Comparison of ENCODE assay signal across 13 cellular contexts in the genomic region with DNA sequence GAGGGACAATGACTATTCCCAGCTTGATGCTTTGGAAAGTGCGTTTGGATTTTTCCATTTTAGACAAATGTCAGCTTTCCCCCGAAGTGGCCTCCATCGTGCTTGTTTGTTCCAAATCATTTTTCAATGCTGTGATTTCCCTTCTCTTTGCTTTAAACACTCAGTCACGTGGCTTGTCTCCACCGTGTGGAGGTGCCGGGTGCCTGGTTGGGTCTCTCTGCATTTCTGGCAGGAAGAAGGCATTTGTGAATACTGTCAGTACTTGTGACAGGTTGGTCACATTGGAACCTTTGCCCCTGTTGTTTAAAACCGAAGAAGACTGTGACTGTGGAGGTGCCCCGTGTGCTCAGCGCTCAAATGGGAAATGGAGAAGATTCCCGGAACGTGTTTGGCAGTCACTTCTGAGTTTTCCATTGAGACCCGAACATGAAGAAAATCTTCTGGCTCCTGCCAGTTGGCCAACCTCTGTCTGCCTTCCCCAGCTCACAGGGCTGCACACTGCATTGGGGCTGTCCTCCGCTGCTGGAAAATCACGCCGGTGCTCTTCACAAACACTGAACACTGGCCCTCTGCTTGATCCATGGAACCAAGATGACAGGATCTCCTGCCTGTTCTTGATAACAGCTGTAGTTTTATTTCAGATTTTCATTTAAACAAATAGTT.
DNase-seq lines count a peak whose midpoint lies in the region; ATAC-seq and TF ChIP-seq lines count a peak whose summit lies in the region.
"Had no signal": no experiment of that assay in that cellular context is flagged by ENCODE, and none has a peak within 500 bp of the region (broad histone marks: within the 10 kb centered on the region; RNA-seq: fewer than 3 reads in every experiment).

No MANE protein-coding gene starts in this region.

- in situ Hi-C loops in gastrocnemius medialis (cut with MboI; ENCODE audit: low sequenced_read_pairs in 4 of 4): loop anchor here in 1 of 4 donors (25.0 kb wide), 1 partner anchor 186 kb away; the partner anchor contains the start of gene MARCHF3
- in situ Hi-C loops in brain microvascular endothelial cell (cut with HindIII; ENCODE audit: low pct_ligation_motif_present, low sequenced_read_pairs): no loop called here

- H3K9me3 Mint-ChIP-seq in activated T-cell treated with anti-CD3 and anti-CD28 coated beads, Interleukin-2, amount 50 U/mL, for 4 hours: no peaks in the 10 kb centered on the region

- H3K9me3 ChIP-seq in gastrocnemius medialis: no peaks in the 10 kb centered on the region
- H3K9me3 ChIP-seq: upper lobe of left lung had no signal

- ATAC-seq in HG02938 (IDR thresholded peaks at IDR 0.05; ENCODE audit: unreplicated experiment): peak; percentile 6
- ATAC-seq in activated T-cell treated with anti-CD3 and anti-CD28 coated beads, Interleukin-2, amount 50 U/mL, for 4 hours: no peak
- peak; percentile 17 to 42 for ATAC-seq in left cardiac atrium
- peak; percentile 19 to 20 for ATAC-seq in gastrocnemius medialis
- no peak for ATAC-seq in GM19023 (IDR thresholded peaks at IDR 0.05; ENCODE audit: unreplicated experiment)
- ATAC-seq in stimulated activated naive CD8-positive, alpha-beta T cell treated with anti-CD3 and anti-CD28 coated beads, Interleukin-15, Interleukin-2, amounts not matched to agents 100 U/mL and 50 U/mL, for 24 hours: no peak

- H3K4me3 ChIP-seq in gastrocnemius medialis (peak overlapping the region in 3 of 4 donors; percentile 16 to 42 (median 18)), brain microvascular endothelial cell (ENCODE audit: low read depth, low read length) (no peak overlapping the region)
- H3K4me3 ChIP-seq: upper lobe of left lung had no signal

- peaks cover 9 to 17% of the 10 kb centered on the region in 2 donors for H3K4me1 ChIP-seq in gastrocnemius medialis

- DNase-seq in activated T-cell treated with anti-CD3 and anti-CD28 coated beads, Interleukin-2, amount 50 U/mL, for 4 hours: peak; percentile 21
- DNase-seq in left cardiac atrium: peak; percentile 51
- DNase-seq in gastrocnemius medialis: no peak
- no peak for DNase-seq in UCSD-AML1 (lab: John Stamatoyannopoulos, UW; ENCODE audit: unreplicated experiment)
- no peak for DNase-seq in stimulated activated naive CD8-positive, alpha-beta T cell treated with anti-CD3 and anti-CD28 coated beads, Interleukin-15, Interleukin-2, amounts not matched to agents 100 U/mL and 50 U/mL, for 24 hours
- DNase-seq in brain microvascular endothelial cell: no peak
- DNase-seq: activated CD8-positive, alpha-beta memory T cell treated with anti-CD3 and anti-CD28 coated beads for 24 hours; DMS79; SIG-M5; stimulated activated CD4-positive, alpha-beta T cell treated with anti-CD3 and anti-CD28 coated beads, Interleukin-2, amount 100 ng/mL, for 48 hours; upper lobe of left lung had no signal

- H3K36me3 ChIP-seq in gastrocnemius medialis: no peaks in the 10 kb centered on the region
- H3K36me3 ChIP-seq in brain microvascular endothelial cell (replicated peaks): no peaks in the 10 kb centered on the region
- H3K36me3 ChIP-seq: upper lobe of left lung had no signal

- intact Hi-C loops in left cardiac atrium (cut with DNase I): no loop called here
- intact Hi-C loops in gastrocnemius medialis (cut with DNase I; ENCODE audit: low total_unique reads): no loop called here

- TF ChIP-seq POLR2A in gastrocnemius medialis (IDR thresholded peaks at IDR 0.05): no peak

- H3K4me1 Mint-ChIP-seq in activated T-cell treated with anti-CD3 and anti-CD28 coated beads, Interleukin-2, amount 50 U/mL, for 4 hours (ENCODE audit: low read depth): peaks cover 53% of the 10 kb centered on the region

- no peak overlapping the region for H3K4me3 Mint-ChIP-seq in activated T-cell treated with anti-CD3 and anti-CD28 coated beads, Interleukin-2, amount 50 U/mL, for 4 hours

- H3K27me3 ChIP-seq in gastrocnemius medialis (peaks cover 0 to 11% (median 0%) of the 10 kb centered on the region in 3 donors), brain microvascular endothelial cell (replicated peaks) (no peaks in the 10 kb centered on the region)
- H3K27me3 ChIP-seq: upper lobe of left lung had no signal

- TF ChIP-seq CTCF in gastrocnemius medialis (IDR thresholded peaks at IDR 0.05 in 4 of 5, conservative IDR thresholded peaks at IDR 0.05 in 1 of 5) (no peak), brain microvascular endothelial cell (IDR thresholded peaks at IDR 0.05; ENCODE audit: low read depth, low read length, missing control alignments) (no peak)

- peak overlapping the region; percentile 27 to 66 (median 56) for H3K27ac ChIP-seq in gastrocnemius medialis
- no peak overlapping the region for H3K27ac ChIP-seq in brain microvascular endothelial cell

- H3K36me3 Mint-ChIP-seq in activated T-cell treated with anti-CD3 and anti-CD28 coated beads, Interleukin-2, amount 50 U/mL, for 4 hours (ENCODE audit: insufficient read depth): no peaks in the 10 kb centered on the region

- no peaks in the 10 kb centered on the region for H3K27me3 Mint-ChIP-seq in activated T-cell treated with anti-CD3 and anti-CD28 coated beads, Interleukin-2, amount 50 U/mL, for 4 hours (ENCODE audit: low read depth)

Comparison
In these comparisons a context has a peak if more than half of its experiments do, and no peak if none do; other contexts are left out.
1. ATAC-seq: peak in HG02938 (single experiment), left cardiac atrium (2 of 2) and gastrocnemius medialis (2 of 2); none in activated T-cell treated with anti-CD3 and anti-CD28 coated beads, Interleukin-2, amount 50 U/mL, for 4 hours (0 of 2), GM19023 (single experiment) and stimulated activated naive CD8-positive, alpha-beta T cell treated with anti-CD3 and anti-CD28 coated beads, Interleukin-15, Interleukin-2, amounts not matched to agents 100 U/mL and 50 U/mL, for 24 hours (single experiment).
2. DNase-seq: peak in activated T-cell treated with anti-CD3 and anti-CD28 coated beads, Interleukin-2, amount 50 U/mL, for 4 hours (single experiment) and left cardiac atrium (single experiment); none in gastrocnemius medialis (0 of 2), UCSD-AML1 (single experiment), stimulated activated naive CD8-positive, alpha-beta T cell treated with anti-CD3 and anti-CD28 coated beads, Interleukin-15, Interleukin-2, amounts not matched to agents 100 U/mL and 50 U/mL, for 24 hours (single experiment) and brain microvascular endothelial cell (single experiment).